In the genomic region with DNA sequence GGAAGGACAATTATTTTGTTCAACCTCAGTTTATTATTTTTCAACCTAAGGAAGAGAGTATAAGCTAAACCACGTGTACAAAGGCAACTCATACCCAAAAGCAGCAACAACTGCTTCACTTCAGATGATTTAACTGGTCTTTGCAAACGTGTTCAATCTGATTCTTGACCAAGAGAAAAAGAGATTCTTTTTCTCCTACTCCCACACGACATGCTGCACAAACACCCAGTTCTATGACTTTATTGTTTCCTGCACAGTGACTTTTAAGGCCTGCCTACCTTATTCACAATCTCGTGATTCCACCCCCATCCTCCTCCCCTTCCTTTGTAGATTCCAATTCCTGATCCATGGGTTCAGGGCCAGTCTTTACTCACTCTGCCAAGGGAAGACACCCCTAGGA, we compare ENCODE assay signal across 19 cellular contexts.
A peak's percentile ranks its signal among the peaks of the same experiment; 100 is the strongest.
DNase-seq lines count a peak whose midpoint lies in the region; ATAC-seq and TF ChIP-seq lines count a peak whose summit lies in the region.
"Had no signal": no experiment of that assay in that cellular context is flagged by ENCODE, and none has a peak within 500 bp of the region (broad histone marks: within the 10 kb centered on the region; RNA-seq: fewer than 3 reads in every experiment).

No MANE protein-coding gene starts in this region.

- no peak overlapping the region for H3K4me2 ChIP-seq in mammary epithelial cell (ENCODE audit: insufficient read depth, low read depth, low read length)
- H3K4me2 ChIP-seq in PC-9: no peak overlapping the region
- H3K4me2 ChIP-seq: A549, BLaER1 had no signal

- H2AFZ ChIP-seq in mammary epithelial cell (ENCODE audit: low read depth, low read length) (peak overlapping the region; percentile 80), PC-9 (0 out of 2 replicates have a peak overlapping the region, but pooled peaks have one; percentile 33)
- H2AFZ ChIP-seq: GM23248 had no signal

- WGBS in mammary epithelial cell (ENCODE audit: low coverage, missing lambda C conversion rate): 27% methylated on average over 4 of the region's 4 CpGs
- 65 to 78% (median 72%) methylated on average over 4 of the region's 4 CpGs for WGBS in spleen, 5 donors

- no peak overlapping the region for H3K4me3 ChIP-seq in mammary epithelial cell (replicated peaks in 1 of 3; ENCODE audit: insufficient read depth in 1 of 3, low read depth in 2 of 3, low read length in 3 of 3)
- H3K4me3 ChIP-seq in breast epithelium: no peak overlapping the region
- no peak overlapping the region for H3K4me3 ChIP-seq in PC-9
- no peak overlapping the region for H3K4me3 ChIP-seq in spleen
- H3K4me3 ChIP-seq: A549, BLaER1, GM12878, GM23248 had no signal

- TF ChIP-seq CTCF in mammary epithelial cell (conservative IDR thresholded peaks at IDR 0.05 in 1 of 2, IDR thresholded peaks at IDR 0.05 in 1 of 2; ENCODE audit: extremely low read depth in 1 of 2, insufficient read depth in 1 of 2, low read depth in 1 of 2, low read length in 2 of 2): no peak
- TF ChIP-seq CTCF in breast epithelium (IDR thresholded peaks at IDR 0.05): no peak
- TF ChIP-seq CTCF in PC-9 (conservative IDR thresholded peaks at IDR 0.05): no peak
- no peak for TF ChIP-seq CTCF in spleen (IDR thresholded peaks at IDR 0.05 in 8 of 11, conservative IDR thresholded peaks at IDR 0.05 in 3 of 11)

- dilution Hi-C loops in mammary epithelial cell (cut with HindIII; ENCODE audit: low sequenced_read_pairs): no loop called here

- in situ Hi-C loops in mammary epithelial cell (cut with MboI; ENCODE audit: low sequenced_read_pairs in 2 of 2): no loop called here

- H3K79me2 ChIP-seq in mammary epithelial cell (ENCODE audit: insufficient read depth, low read length) (no peaks in the 10 kb centered on the region), PC-9 (ENCODE audit: low read depth) (no peaks in the 10 kb centered on the region)

- H3K36me3 ChIP-seq in mammary epithelial cell (ENCODE audit: insufficient read depth, low read length) (no peaks in the 10 kb centered on the region), breast epithelium (no peaks in the 10 kb centered on the region), PC-9 (ENCODE audit: low read depth) (no peaks in the 10 kb centered on the region), spleen (no peaks in the 10 kb centered on the region)
- H3K36me3 ChIP-seq: BLaER1 had no signal

- TF ChIP-seq POLR2A in breast epithelium (IDR thresholded peaks at IDR 0.05) (no peak), spleen (IDR thresholded peaks at IDR 0.05) (no peak)

- H3K4me1 ChIP-seq in mammary epithelial cell (ENCODE audit: insufficient read depth, low read length): no peaks in the 10 kb centered on the region
- no peaks in the 10 kb centered on the region for H3K4me1 ChIP-seq in breast epithelium
- peaks cover 6% of the 10 kb centered on the region for H3K4me1 ChIP-seq in PC-9 (replicated peaks; ENCODE audit: insufficient read depth)
- no peaks in the 10 kb centered on the region for H3K4me1 ChIP-seq in spleen
- H3K4me1 ChIP-seq: A549, BLaER1 had no signal

- ATAC-seq in sciatic nerve: peak; percentile 44
- ATAC-seq in GM21360 (IDR thresholded peaks at IDR 0.05; ENCODE audit: unreplicated experiment): no peak
- ATAC-seq: A549, GM12878 had no signal

- CTCF ChIA-PET in mammary epithelial cell (lab: Charles Lee; ENCODE audit: low non-redundant PET): no interaction called here
- CTCF ChIA-PET in PC-9 (lab: Charles Lee): no interaction called here

- POLR2A ChIA-PET in PC-9 (lab: Charles Lee; ENCODE audit: unreplicated experiment): no interaction called here

- no peaks in the 10 kb centered on the region for H3K9me2 ChIP-seq in PC-9 (ENCODE audit: insufficient read depth)

- no peak overlapping the region for H3K9ac ChIP-seq in mammary epithelial cell (ENCODE audit: insufficient read depth, low read length)
- H3K9ac ChIP-seq: BLaER1, GM23248 had no signal

- H3K27me3 ChIP-seq in mammary epithelial cell (ENCODE audit: insufficient read depth, low read length) (no peaks in the 10 kb centered on the region), breast epithelium (no peaks in the 10 kb centered on the region), PC-9 (ENCODE audit: insufficient read depth, low read depth) (no peaks in the 10 kb centered on the region), spleen (replicated peaks in 1 of 7) (no peaks in the 10 kb centered on the region)
- H3K27me3 ChIP-seq: BLaER1 had no signal

- BruUV-seq in mammary epithelial cell (replicated peaks; lab: Mats Ljungman, UMichigan): no TSS peak
- no TSS peak for BruUV-seq in PC-9 (replicated peaks; lab: Mats Ljungman, UMichigan)

- H3K27ac ChIP-seq in mammary epithelial cell (ENCODE audit: insufficient read depth, low read depth, low read length) (no peak overlapping the region), breast epithelium (no peak overlapping the region), PC-9 (no peak overlapping the region), spleen (no peak overlapping the region)
- H3K27ac ChIP-seq: 22Rv1, A549, BLaER1, GM23248 had no signal

- H3K9me3 ChIP-seq in mammary epithelial cell (replicated peaks; ENCODE audit: insufficient read depth, low read length) (no peaks in the 10 kb centered on the region), breast epithelium (no peaks in the 10 kb centered on the region), PC-9 (ENCODE audit: insufficient read depth, low read depth) (no peaks in the 10 kb centered on the region), spleen (no peaks in the 10 kb centered on the region)
- H3K9me3 ChIP-seq: A549, BLaER1 had no signal

- H3F3A ChIP-seq in PC-9 (ENCODE audit: insufficient read depth, low read depth): no peaks in the 10 kb centered on the region

- intact Hi-C loops in mammary epithelial cell (cut with micrococcal nuclease): no loop called here
- intact Hi-C loops in breast epithelium (cut with DNase I; ENCODE audit: low total_unique reads): no loop called here
- intact Hi-C loops in PC-9 (cut with micrococcal nuclease; ENCODE audit: unreplicated experiment): no loop called here
- intact Hi-C loops in sciatic nerve (cut with DNase I): no loop called here
- intact Hi-C loops in spleen (cut with DNase I; ENCODE audit: low total_unique reads): no loop called here

- DNase-seq in mammary epithelial cell: no peak
- no peak for DNase-seq in breast epithelium (ENCODE audit: low spot score in 2 of 2)
- no peak for DNase-seq in PC-9
- peak; percentile 40 for DNase-seq in foreskin melanocyte
- DNase-seq in sciatic nerve (ENCODE audit: low spot score): no peak
- no peak for DNase-seq in activated CD4-positive, alpha-beta T cell treated with anti-CD3 and anti-CD28 coated beads for 48 hours
- DNase-seq in spleen: no peak
- DNase-seq: Calu3; CD4-positive, alpha-beta memory T cell; DMS79 treated with DMSO at 0.1 percent for 48 hours; GF-D8; GM23248; HCEC 1CT; IMR-90 had no signal

- no peaks in the 10 kb centered on the region for H4K20me1 ChIP-seq in mammary epithelial cell (ENCODE audit: insufficient read depth, low read length)
- no peaks in the 10 kb centered on the region for H4K20me1 ChIP-seq in PC-9 (ENCODE audit: insufficient read depth)
- H4K20me1 ChIP-seq: BLaER1 had no signal
